24 cellular contexts compared by ENCODE assay signal in the genomic region with DNA sequence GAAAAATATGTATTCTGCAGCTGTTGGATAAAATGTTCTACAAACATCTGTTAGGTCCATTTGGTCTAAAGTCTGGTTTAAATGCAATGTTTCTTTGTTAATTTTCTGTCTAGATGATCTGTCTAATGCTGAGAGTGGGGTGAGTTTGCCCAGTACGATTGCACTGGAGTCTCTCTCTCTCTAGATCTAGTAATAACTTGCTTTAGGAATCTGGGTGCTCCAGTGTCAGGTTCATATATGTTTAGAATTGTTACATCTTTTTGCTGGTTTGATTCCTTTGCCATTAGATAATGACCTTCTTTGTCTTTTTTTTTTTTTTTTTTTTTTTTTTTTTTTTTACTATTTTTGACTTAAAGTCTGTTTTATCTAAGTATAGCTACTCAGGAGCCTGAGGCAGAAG.
"Had no signal": no experiment of that assay in that cellular context is flagged by ENCODE, and none has a peak within 500 bp of the region (broad histone marks: within the 10 kb centered on the region; RNA-seq: fewer than 3 reads in every experiment).

No MANE protein-coding gene starts in this region.

- H3K4me3 Mint-ChIP-seq: activated CD4-positive, alpha-beta T cell treated with anti-CD3 and anti-CD28 coated beads, Interleukin-2, amount 10 ng/mL, durations not matched to agents 7 days and 5 days; stimulated activated memory B cell treated with anti-CD40 and anti-IgM and Interleukin-4, amounts not matched to agents 10 μg/mL and 1 μg/mL and 100 μg/mL, for 72 hours had no signal

- H3K4me3 ChIP-seq: breast epithelium, esophagus muscularis mucosa, heart left ventricle, right lobe of liver, smooth muscle cell, stomach, suprapubic skin, tibial nerve had no signal

- ATAC-seq: activated naive CD4-positive, alpha-beta T cell treated with anti-CD3 and anti-CD28 coated beads, Interleukin-2, amount 50 U/mL, for 72 hours; heart left ventricle; left cardiac atrium; right lobe of liver; stimulated activated memory B cell treated with anti-CD40 and anti-IgM and Interleukin-4, amounts not matched to agents 10 μg/mL and 1 μg/mL and 100 μg/mL, for 72 hours; T-cell had no signal

- H3K27ac Mint-ChIP-seq: activated CD4-positive, alpha-beta T cell treated with anti-CD3 and anti-CD28 coated beads, Interleukin-2, amount 10 ng/mL, durations not matched to agents 7 days and 5 days had no signal

- DNase-seq: activated CD4-positive, alpha-beta T cell treated with anti-CD3 and anti-CD28 coated beads, Interleukin-2, amount 10 ng/mL, durations not matched to agents 7 days and 5 days; activated CD4-positive, CD25-positive, alpha-beta regulatory T cell treated with anti-CD3 and anti-CD28 coated beads, Interleukin-2, amount 50 U/mL, for 72 hours; activated effector memory CD4-positive, alpha-beta T cell treated with Interleukin-2 at 50 U/mL for 16 hours; activated T-cell treated with anti-CD3 and anti-CD28 coated beads, Interleukin-2, amount 50 U/mL, for 1 hour; effector memory CD4-positive, alpha-beta T cell; heart left ventricle; islet precursor cell; left cardiac atrium; mesenchymal stem cell; nucleus accumbens; right lobe of liver; stimulated activated CD4-positive, alpha-beta T cell treated with anti-CD3 and anti-CD28 coated beads, Interleukin-15, amount 100 ng/mL, for 24 hours; stomach; T-cell had no signal

- H3K27me3 ChIP-seq: breast epithelium, esophagus muscularis mucosa, heart left ventricle, right lobe of liver, stomach, suprapubic skin, tibial nerve had no signal

- H3K4me2 ChIP-seq: smooth muscle cell had no signal

- H3K9ac ChIP-seq: parathyroid adenoma had no signal

- H3K27me3 Mint-ChIP-seq: activated CD4-positive, alpha-beta T cell treated with anti-CD3 and anti-CD28 coated beads, Interleukin-2, amount 10 ng/mL, durations not matched to agents 7 days and 5 days; central memory CD8-positive, alpha-beta T cell; stimulated activated memory B cell treated with anti-CD40 and anti-IgM and Interleukin-4, amounts not matched to agents 10 μg/mL and 1 μg/mL and 100 μg/mL, for 72 hours; T-cell had no signal

- H2AFZ ChIP-seq: parathyroid adenoma had no signal

- H3K4me1 ChIP-seq: breast epithelium, esophagus muscularis mucosa, parathyroid adenoma, right lobe of liver, suprapubic skin, tibial nerve had no signal

- H3K27ac ChIP-seq: breast epithelium, esophagus muscularis mucosa, parathyroid adenoma, right lobe of liver, stomach, suprapubic skin, tibial nerve, VCaP had no signal
